14 cellular contexts compared by ENCODE assay signal in genomic region chr6:155103816-155104366, GRCh38.
DNase-seq lines count a peak whose midpoint lies in the region; ATAC-seq and TF ChIP-seq lines count a peak whose summit lies in the region.
"Had no signal": no experiment of that assay in that cellular context is flagged by ENCODE, and none has a peak within 500 bp of the region (broad histone marks: within the 10 kb centered on the region; RNA-seq: fewer than 3 reads in every experiment).

No MANE protein-coding gene starts in this region.

- H3K4me3 Mint-ChIP-seq in T-helper 17 cell, result no peak overlapping the region

- no peak overlapping the region for H3K4me3 ChIP-seq in fibroblast of mammary gland (ENCODE audit: control insufficient read depth, low read depth, low read length)
- H3K4me3 ChIP-seq: upper lobe of right lung had no signal

- ATAC-seq in T-helper 17 cell (peak; percentile 80), GM18868 (IDR thresholded peaks at IDR 0.05; ENCODE audit: unreplicated experiment) (no peak), HG03571 (IDR thresholded peaks at IDR 0.05; ENCODE audit: unreplicated experiment) (no peak), HG03159 (IDR thresholded peaks at IDR 0.05; ENCODE audit: unreplicated experiment) (no peak)
- ATAC-seq: Right ventricle myocardium inferior, upper lobe of right lung had no signal

- H3K9me3 ChIP-seq in T-helper 17 cell (ENCODE audit: control insufficient read depth, low read length, poor library complexity, severe bottlenecking), result no peaks in the 10 kb centered on the region
- H3K9me3 ChIP-seq: upper lobe of right lung had no signal

- TF ChIP-seq CTCF in fibroblast of mammary gland (conservative IDR thresholded peaks at IDR 0.05; ENCODE audit: control insufficient read depth, insufficient read depth, low read depth, low read length), result no peak

- peak; percentile 14 for DNase-seq in activated gamma-delta T cell treated with anti-CD3 and anti-CD28 coated beads, Interleukin-2, amount 50 U/mL, for 16 hours (ENCODE audit: low read depth)
- DNase-seq in activated gamma-delta T cell treated with Interleukin-2 at 50 U/mL for 16 hours (no peak), T-helper 17 cell (peak in 1 of 3 donors; percentile 7), fibroblast of mammary gland (ENCODE audit: low read depth) (peak; percentile 49)
- peak; percentile 42 for DNase-seq in stimulated activated CD4-positive, alpha-beta T cell treated with anti-CD3 and anti-CD28 coated beads, Interleukin-4, amount 100 ng/mL, for 24 hours
- DNase-seq: anterior cingulate cortex, NCI-H1092 treated with DMSO at 0.1 percent for 48 hours, NCI-H526 treated with DMSO at 0.1 percent for 48 hours, retina, upper lobe of right lung had no signal

- no peaks in the 10 kb centered on the region for H3K36me3 Mint-ChIP-seq in T-helper 17 cell (ENCODE audit: low read depth)

- H3K27ac Mint-ChIP-seq in T-helper 17 cell, result peak overlapping the region; percentile 75

- H3K27me3 Mint-ChIP-seq in T-helper 17 cell, result peaks cover 15% of the 10 kb centered on the region

- H3K4me1 Mint-ChIP-seq in T-helper 17 cell, result peaks cover 16% of the 10 kb centered on the region
